In the genomic region with DNA sequence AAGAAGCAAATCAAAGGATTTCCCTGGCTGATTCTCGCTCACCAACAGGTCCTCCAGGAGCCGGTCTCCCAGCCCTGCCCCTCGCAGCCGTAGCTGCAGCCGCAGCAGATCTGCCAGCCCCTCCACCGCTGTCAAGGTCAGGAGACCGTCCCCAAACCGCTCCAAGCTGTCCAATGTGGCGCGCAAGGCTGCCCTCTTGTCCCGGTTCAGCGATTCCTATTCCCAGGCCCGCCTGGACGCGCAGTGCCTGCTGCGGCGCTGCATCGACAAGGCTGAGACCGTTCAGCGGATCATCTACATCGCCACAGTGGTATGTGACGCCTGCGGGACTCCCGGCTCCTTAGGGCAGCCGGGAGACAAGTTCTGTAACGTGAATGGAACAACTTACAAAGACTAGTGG, we compare ENCODE assay signal across 11 cellular contexts. TPM values are rescaled to one million over a fixed set of nuclear protein-coding genes. Genes with fewer than 3 reads are reported as not detected.
DNase-seq lines count a peak whose midpoint lies in the region; ATAC-seq and TF ChIP-seq lines count a peak whose summit lies in the region.
"Had no signal": no experiment of that assay in that cellular context is flagged by ENCODE, and none has a peak within 500 bp of the region (broad histone marks: within the 10 kb centered on the region; RNA-seq: fewer than 3 reads in every experiment).

No MANE protein-coding gene starts in this region.

- no peak overlapping the region for H3K27ac Mint-ChIP-seq in WTC11

- peak overlapping the region; percentile 67 for H3K4me3 Mint-ChIP-seq in WTC11

- H3K27ac ChIP-seq in fibroblast of lung (ENCODE audit: insufficient read depth, low read length), result no peak overlapping the region
- no peak overlapping the region for H3K27ac ChIP-seq in spleen

- H3K9ac ChIP-seq in fibroblast of lung (ENCODE audit: insufficient read depth, low read length), result no peak overlapping the region

- H3K4me1 ChIP-seq in fibroblast of lung (ENCODE audit: control insufficient read depth, extremely low read depth, insufficient read depth, low read length) (no peaks in the 10 kb centered on the region), spleen (no peaks in the 10 kb centered on the region)

- POLR2A ChIA-PET in WTC11 (lab: Charles Lee), result no interaction called here

- peaks cover 6% of the 10 kb centered on the region for H3K4me1 Mint-ChIP-seq in WTC11

- peaks cover 17% of the 10 kb centered on the region for H3K27me3 Mint-ChIP-seq in WTC11 (ENCODE audit: low read depth)

- WGBS in spleen, 5 donors, result 6 to 15% (median 9%) methylated on average over 22 to 26 of the region's 26 CpGs

- no peak for TF ChIP-seq CTCF in WTC11 (IDR thresholded peaks at IDR 0.05)
- TF ChIP-seq CTCF in fibroblast of lung (conservative IDR thresholded peaks at IDR 0.05 in 1 of 2, IDR thresholded peaks at IDR 0.05 in 1 of 2; ENCODE audit: low read depth in 1 of 2, low read length in 2 of 2), result no peak
- TF ChIP-seq CTCF in spleen (IDR thresholded peaks at IDR 0.05 in 8 of 11, conservative IDR thresholded peaks at IDR 0.05 in 3 of 11), result no peak

- CTCF ChIA-PET in WTC11 (lab: Charles Lee), result no interaction called here

- DNase-seq in WTC11 (ENCODE audit: low spot score) (peak; percentile 68), fibroblast of lung (ENCODE audit: low read depth in 2 of 2) (peak in 1 of 2 donors; percentile 13), left lobe of liver (ENCODE audit: low spot score) (no peak), spleen (peak; percentile 65), amniotic stem cell (lab: John Stamatoyannopoulos, UW) (no peak), NCI-H2196 (lab: John Stamatoyannopoulos, UW; ENCODE audit: unreplicated experiment) (no peak), NCI-H1105 (lab: John Stamatoyannopoulos, UW) (no peak)
- DNase-seq: cerebellar nuclear complex, foreskin melanocyte, NCI-H774 had no signal

- H3K36me3 Mint-ChIP-seq in WTC11, result no peaks in the 10 kb centered on the region

- peak overlapping the region; percentile 60 for H3K4me2 ChIP-seq in fibroblast of lung (ENCODE audit: extremely low read depth, insufficient read depth, low read length)

- no peaks in the 10 kb centered on the region for H3K9me3 ChIP-seq in fibroblast of lung (ENCODE audit: control insufficient read depth, insufficient read depth, low read depth, low read length)
- H3K9me3 ChIP-seq in spleen, result no peaks in the 10 kb centered on the region

- no peaks in the 10 kb centered on the region for H3K27me3 ChIP-seq in fibroblast of lung (ENCODE audit: control insufficient read depth, insufficient read depth, low read length)
- H3K27me3 ChIP-seq in spleen (replicated peaks in 1 of 7), result peaks cover 0 to 33% (median 4%) of the 10 kb centered on the region in 7 donors

- H4K20me1 ChIP-seq in fibroblast of lung (ENCODE audit: control insufficient read depth, extremely low read depth, insufficient read depth, low read length), result no peaks in the 10 kb centered on the region

- H3K79me2 ChIP-seq in fibroblast of lung (ENCODE audit: control insufficient read depth, insufficient read depth, low read length), result no peaks in the 10 kb centered on the region

- TF ChIP-seq POLR2A in spleen (IDR thresholded peaks at IDR 0.05), result no peak

- ATAC-seq in WTC11 (peak; percentile 98), left lobe of liver (peak; percentile 32)

- H3K4me3 ChIP-seq in fibroblast of lung (replicated peaks in 1 of 4; ENCODE audit: control extremely low read depth in 1 of 4, insufficient read depth in 1 of 4, low read depth in 3 of 4, low read length in 4 of 4), result peak overlapping the region in 1 of 4 experiments; percentile 6
- peak overlapping the region in 1 of 8 donors; percentile 2 for H3K4me3 ChIP-seq in spleen

- intact Hi-C loops in spleen (cut with DNase I; ENCODE audit: low total_unique reads), result no loop called here

- H2AFZ ChIP-seq in fibroblast of lung (ENCODE audit: low read length), result peak overlapping the region; percentile 39

- H3K36me3 ChIP-seq in fibroblast of lung (ENCODE audit: control insufficient read depth, insufficient read depth, low read length) (no peaks in the 10 kb centered on the region), spleen (no peaks in the 10 kb centered on the region)

- no peaks in the 10 kb centered on the region for H3K9me3 Mint-ChIP-seq in WTC11

TF ChIP-seq in WTC11, 78 proteins besides CTCF, POLR2A, EP300 and RAD21:
- TF ChIP-seq, protein P1, sequence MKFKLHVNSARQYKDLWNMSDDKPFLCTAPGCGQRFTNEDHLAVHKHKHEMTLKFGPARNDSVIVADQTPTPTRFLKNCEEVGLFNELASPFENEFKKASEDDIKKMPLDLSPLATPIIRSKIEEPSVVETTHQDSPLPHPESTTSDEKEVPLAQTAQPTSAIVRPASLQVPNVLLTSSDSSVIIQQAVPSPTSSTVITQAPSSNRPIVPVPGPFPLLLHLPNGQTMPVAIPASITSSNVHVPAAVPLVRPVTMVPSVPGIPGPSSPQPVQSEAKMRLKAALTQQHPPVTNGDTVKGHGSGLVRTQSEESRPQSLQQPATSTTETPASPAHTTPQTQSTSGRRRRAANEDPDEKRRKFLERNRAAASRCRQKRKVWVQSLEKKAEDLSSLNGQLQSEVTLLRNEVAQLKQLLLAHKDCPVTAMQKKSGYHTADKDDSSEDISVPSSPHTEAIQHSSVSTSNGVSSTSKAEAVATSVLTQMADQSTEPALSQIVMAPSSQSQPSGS (CRISPR knock-in tag; IDR thresholded peaks at IDR 0.05; ENCODE audit: borderline replicate concordance, low read depth), result no peak
- TF ChIP-seq ZNF263 (CRISPR knock-in tag; IDR thresholded peaks at IDR 0.05; ENCODE audit: low read depth) (no peak), ZNF232 (CRISPR knock-in tag; IDR thresholded peaks at IDR 0.05) (no peak), ELF4 (CRISPR knock-in tag; IDR thresholded peaks at IDR 0.05; ENCODE audit: low read depth) (no peak), GTF2I (CRISPR knock-in tag; conservative IDR thresholded peaks at IDR 0.05) (no peak), ETV6 (CRISPR knock-in tag; IDR thresholded peaks at IDR 0.05) (peak; percentile 89)
- TF ChIP-seq, protein P2, sequence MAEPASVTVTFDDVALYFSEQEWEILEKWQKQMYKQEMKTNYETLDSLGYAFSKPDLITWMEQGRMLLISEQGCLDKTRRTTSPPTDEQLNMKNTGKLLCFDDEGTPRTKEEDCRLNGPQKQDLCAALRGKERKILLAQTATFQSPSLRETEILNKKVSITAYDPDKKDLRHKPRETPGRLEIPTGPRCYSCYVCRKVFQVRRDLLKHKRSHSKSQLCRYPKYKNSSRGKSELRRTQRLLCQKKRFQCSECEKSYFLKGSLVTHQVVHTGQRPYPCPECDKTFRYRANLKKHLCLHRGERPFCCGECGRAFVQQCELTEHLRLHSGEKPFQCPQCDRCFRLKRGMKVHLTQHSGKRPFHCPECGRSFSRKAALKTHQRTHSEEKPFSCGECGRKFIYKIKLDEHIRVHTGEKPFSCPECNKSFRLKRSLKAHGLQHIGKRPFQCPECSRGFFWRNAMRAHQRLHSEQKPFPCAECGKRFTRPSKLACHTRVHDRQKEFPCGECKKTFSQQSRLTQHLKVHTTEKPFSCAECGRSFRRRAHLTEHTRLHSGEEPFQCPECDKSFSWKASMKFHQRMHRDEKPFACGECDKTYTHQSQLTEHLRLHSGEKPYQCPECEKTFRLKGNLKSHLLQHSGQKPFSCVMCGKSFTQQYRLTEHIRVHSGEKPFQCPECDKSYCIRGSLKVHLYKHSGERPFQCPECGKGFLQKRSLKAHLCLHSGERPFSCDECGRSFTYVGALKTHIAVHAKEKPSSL (CRISPR knock-in tag; conservative IDR thresholded peaks at IDR 0.05), result no peak
- TF ChIP-seq, protein P3, sequence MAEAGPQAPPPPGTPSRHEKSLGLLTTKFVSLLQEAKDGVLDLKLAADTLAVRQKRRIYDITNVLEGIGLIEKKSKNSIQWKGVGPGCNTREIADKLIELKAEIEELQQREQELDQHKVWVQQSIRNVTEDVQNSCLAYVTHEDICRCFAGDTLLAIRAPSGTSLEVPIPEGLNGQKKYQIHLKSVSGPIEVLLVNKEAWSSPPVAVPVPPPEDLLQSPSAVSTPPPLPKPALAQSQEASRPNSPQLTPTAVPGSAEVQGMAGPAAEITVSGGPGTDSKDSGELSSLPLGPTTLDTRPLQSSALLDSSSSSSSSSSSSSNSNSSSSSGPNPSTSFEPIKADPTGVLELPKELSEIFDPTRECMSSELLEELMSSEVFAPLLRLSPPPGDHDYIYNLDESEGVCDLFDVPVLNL (CRISPR knock-in tag; IDR thresholded peaks at IDR 0.05; ENCODE audit: borderline replicate concordance, low read depth), result no peak

RNA-seq across cellular contexts. Expression of a gene that starts 25.6 kb away (rescaled TPM):
- total RNA-seq in WTC11 (2021) (6.0 to 7.7 TPM (median 6.6 TPM) in 3 replicates), fibroblast of lung (17.7 and 20.5 TPM in 2 replicates), left lobe of liver (2.5 TPM), spleen (1 to 10 TPM in 4 of 7 donors, under 1 TPM in 3; 0.32 to 3.3 (median 1.1) TPM)
- polyA plus RNA-seq in fibroblast of lung (7.2 and 11.5 TPM in 2 replicates), spleen (under 1 TPM; 0.18 to 0.67 (median 0.42) TPM)
- polyA plus RNA-seq in fibroblast of lung (2012), result 4.8 and 9.7 TPM in 2 replicates
- 8.2 and 14.3 TPM in 2 replicates for polyA minus RNA-seq in fibroblast of lung (ENCODE audit: low replicate concordance)
- total RNA-seq: HT-29 had no signal

RNA-seq across cellular contexts. Expression of a gene that starts 38.6 kb away (rescaled TPM):
- 26.0 to 28.2 TPM (median 27.6 TPM) in 3 replicates for total RNA-seq in WTC11 (2021)
- 24.9 and 45.9 TPM in 2 replicates for total RNA-seq in fibroblast of lung
- 55.3 and 72.2 TPM in 2 replicates for polyA plus RNA-seq in fibroblast of lung
- 44.9 and 53.3 TPM in 2 replicates for polyA plus RNA-seq in fibroblast of lung (2012)
- polyA minus RNA-seq in fibroblast of lung (ENCODE audit: low replicate concordance), result 9.6 and 10.5 TPM in 2 replicates
- 8.6 TPM for total RNA-seq in left lobe of liver
- 10 to 100 TPM; 13.5 to 21.2 (median 15.7) TPM for total RNA-seq in spleen
- polyA plus RNA-seq in spleen, result 1 to 10 TPM; 2.3 to 4.3 (median 3.6) TPM

RNA-seq across cellular contexts. Expression of a gene that starts 56.6 kb away (rescaled TPM):
- total RNA-seq in WTC11 (2021) (0.07 to 0.16 TPM in 2 of 3 replicates, not detected in the other), fibroblast of lung (0.51 and 0.83 TPM in 2 replicates), left lobe of liver (0.18 TPM), spleen (under 1 TPM in 6 of 7 donors, not detected in 1; 0.14 to 0.56 (median 0.42) TPM)
- polyA plus RNA-seq in fibroblast of lung (0.17 and 0.27 TPM in 2 replicates), spleen (under 1 TPM; 0.09 to 0.13 (median 0.10) TPM)
- 0.12 and 0.23 TPM in 2 replicates for polyA plus RNA-seq in fibroblast of lung (2012)
- not detected in 2 replicates for polyA minus RNA-seq in fibroblast of lung (ENCODE audit: low replicate concordance)

Comparison
In these comparisons a context has a peak if more than half of its experiments do, and no peak if none do; other contexts are left out.
1. DNase-seq: peak in WTC11 (single experiment) and spleen (single experiment); none in left lobe of liver (single experiment), amniotic stem cell (single experiment), NCI-H2196 (single experiment) and NCI-H1105 (single experiment).